ENCODE assay signal across 25 cellular contexts in genomic region chr6:61842005-61842404, GRCh38.
"Had no signal": no experiment of that assay in that cellular context is flagged by ENCODE, and none has a peak within 500 bp of the region (broad histone marks: within the 10 kb centered on the region; RNA-seq: fewer than 3 reads in every experiment).

No MANE protein-coding gene starts in this region.

- H3K36me3 ChIP-seq: gastroesophageal sphincter, pancreas, prostate gland, right atrium auricular region, spleen, transverse colon had no signal

- H3K9me3 Mint-ChIP-seq: mesothelial cell of epicardium, naive B cell, nephron progenitor cell had no signal

- H3K4me1 ChIP-seq: gastroesophageal sphincter, pancreas, prostate gland, right atrium auricular region, spleen, testis, transverse colon had no signal

- H3K36me3 Mint-ChIP-seq: mesothelial cell of epicardium, naive B cell had no signal

- H3K27ac Mint-ChIP-seq: activated CD8-positive, alpha-beta T cell treated with anti-CD3 and anti-CD28 coated beads for 36 hours; activated naive CD8-positive, alpha-beta T cell treated with anti-CD3 and anti-CD28 coated beads, Interleukin-2, amount 50 U/mL, for 24 hours; activated T-helper 17 cell treated with anti-CD3 and anti-CD28 coated beads, Interleukin-2, amount 50 U/mL, for 72 hours; effector memory CD8-positive, alpha-beta T cell; mesothelial cell of epicardium; nephron progenitor cell had no signal

- H3K27me3 Mint-ChIP-seq: activated CD8-positive, alpha-beta T cell treated with anti-CD3 and anti-CD28 coated beads for 36 hours; activated naive CD8-positive, alpha-beta T cell treated with anti-CD3 and anti-CD28 coated beads, Interleukin-2, amount 50 U/mL, for 24 hours; activated T-helper 17 cell treated with anti-CD3 and anti-CD28 coated beads, Interleukin-2, amount 50 U/mL, for 72 hours; effector memory CD8-positive, alpha-beta T cell; naive B cell had no signal

- H3K4me3 ChIP-seq: gastroesophageal sphincter, pancreas, prostate gland, right atrium auricular region, spleen, testis, transverse colon had no signal

- DNase-seq: activated CD4-positive, alpha-beta T cell treated with anti-CD3 and anti-CD28 coated beads for 1 hour; activated CD4-positive, alpha-beta T cell treated with anti-CD3 and anti-CD28 coated beads, Interleukin-2, amount 50 U/mL, for 1 hour; activated CD8-positive, alpha-beta T cell treated with anti-CD3 and anti-CD28 coated beads for 36 hours; activated gamma-delta T cell treated with Interleukin-2 at 50 U/mL for 16 hours; activated naive CD4-positive, alpha-beta T cell treated with anti-CD3 and anti-CD28 coated beads, Interleukin-2, amount 50 U/mL, for 16 hours; activated naive CD8-positive, alpha-beta T cell treated with anti-CD3 and anti-CD28 coated beads, Interleukin-2, amount 50 U/mL, for 24 hours; activated T-cell treated with anti-CD3 and anti-CD28 coated beads, Interleukin-2, amount 50 U/mL, for 4 hours; amygdala; cortex of kidney; effector memory CD8-positive, alpha-beta T cell; left cardiac atrium; naive B cell; nephron progenitor cell; pancreas; spleen; stimulated activated CD4-positive, alpha-beta T cell treated with anti-CD3 and anti-CD28 coated beads, Interleukin-2, amount 100 ng/mL, for 48 hours; stimulated activated naive CD8-positive, alpha-beta T cell treated with anti-CD3 and anti-CD28 coated beads, Interleukin-15, Interleukin-2, amounts not matched to agents 100 U/mL and 50 U/mL, for 24 hours; T-helper 2 cell; testis; transverse colon had no signal

- H3K27me3 ChIP-seq: gastroesophageal sphincter, pancreas, right atrium auricular region, spleen, testis, transverse colon had no signal

- H3K4me3 Mint-ChIP-seq: activated CD8-positive, alpha-beta T cell treated with anti-CD3 and anti-CD28 coated beads for 36 hours; activated naive CD8-positive, alpha-beta T cell treated with anti-CD3 and anti-CD28 coated beads, Interleukin-2, amount 50 U/mL, for 24 hours; activated T-cell treated with anti-CD3 and anti-CD28 coated beads, Interleukin-2, amount 50 U/mL, for 4 hours; activated T-helper 17 cell treated with anti-CD3 and anti-CD28 coated beads, Interleukin-2, amount 50 U/mL, for 72 hours; effector memory CD8-positive, alpha-beta T cell; mesothelial cell of epicardium; naive B cell; nephron progenitor cell had no signal

- H3K27ac ChIP-seq: gastroesophageal sphincter, pancreas, prostate gland, right atrium auricular region, spleen, testis, transverse colon had no signal

- H3K4me1 Mint-ChIP-seq: activated naive CD8-positive, alpha-beta T cell treated with anti-CD3 and anti-CD28 coated beads, Interleukin-2, amount 50 U/mL, for 24 hours; activated T-helper 17 cell treated with anti-CD3 and anti-CD28 coated beads, Interleukin-2, amount 50 U/mL, for 72 hours; naive B cell; nephron progenitor cell had no signal

- H3K9me3 ChIP-seq: gastroesophageal sphincter, pancreas, prostate gland, right atrium auricular region, spleen, testis, transverse colon had no signal
